In the genomic region with DNA sequence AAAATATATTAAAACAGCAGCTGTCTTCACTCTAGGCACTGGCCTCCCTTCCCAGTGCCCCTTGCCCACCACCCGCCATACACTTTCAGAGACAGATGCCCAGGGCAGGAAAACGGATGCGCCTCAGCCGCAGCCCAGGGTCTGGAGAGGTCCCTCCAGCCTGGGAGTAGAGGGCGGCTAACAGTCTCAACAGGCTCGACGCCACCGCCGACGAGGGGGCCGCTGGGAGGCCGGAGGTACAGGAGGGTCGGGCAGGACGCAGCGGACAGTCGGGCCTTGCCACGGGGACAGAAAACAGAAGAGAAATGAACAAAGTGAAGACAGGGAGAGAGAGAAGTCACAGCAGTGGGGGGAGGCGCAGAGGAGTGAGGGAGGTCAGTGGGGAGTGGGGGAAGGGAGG, we compare ENCODE assay signal across 25 cellular contexts.
"Had no signal": no experiment of that assay in that cellular context is flagged by ENCODE, and none has a peak within 500 bp of the region (broad histone marks: within the 10 kb centered on the region; RNA-seq: fewer than 3 reads in every experiment).

No MANE protein-coding gene starts in this region.

- DNase-seq: activated CD4-positive, alpha-beta memory T cell treated with anti-CD3 and anti-CD28 coated beads for 36 hours; activated CD4-positive, alpha-beta T cell treated with anti-CD3 and anti-CD28 coated beads for 1 hour; activated CD4-positive, alpha-beta T cell treated with anti-CD3 and anti-CD28 coated beads, Interleukin-2, amount 10 ng/mL, durations not matched to agents 24 days and 14 days; activated CD8-positive, alpha-beta memory T cell treated with anti-CD3 and anti-CD28 coated beads for 24 hours; activated naive CD4-positive, alpha-beta T cell; activated naive CD8-positive, alpha-beta T cell treated with anti-CD3 and anti-CD28 coated beads, Interleukin-2, amount 10 ng/mL, durations not matched to agents 7 days and 5 days; activated T-cell treated with anti-CD3 and anti-CD28 coated beads, Interleukin-2, amount 50 U/mL, for 4 hours; adrenal gland; anterior cingulate cortex; cerebellar nuclear complex; MG63; MV-4-11; NCI-H1092 treated with DMSO at 0.1 percent for 48 hours; NCI-H1417 treated with DMSO at 0.1 percent for 48 hours; NCI-H1694; NCI-H2029; NCI-H2107; NCI-H2171 treated with DMSO at 0.1 percent for 48 hours; NCI-H226; NCI-H526 treated with DMSO at 0.1 percent for 48 hours; NCI-H82; SHP77; T-helper 9 cell had no signal

- H3K9me3 Mint-ChIP-seq: activated CD4-positive, alpha-beta memory T cell treated with anti-CD3 and anti-CD28 coated beads for 36 hours; activated CD4-positive, alpha-beta T cell treated with anti-CD3 and anti-CD28 coated beads, Interleukin-2, amount 10 ng/mL, durations not matched to agents 24 days and 14 days; activated naive CD8-positive, alpha-beta T cell treated with anti-CD3 and anti-CD28 coated beads, Interleukin-2, amount 10 ng/mL, durations not matched to agents 7 days and 5 days; activated T-cell treated with anti-CD3 and anti-CD28 coated beads, Interleukin-2, amount 50 U/mL, for 4 hours; T-helper 1 cell treated with Interleukin-12 subunit alpha and Interleukin-12 subunit beta and Interleukin-4 antibody, amounts not matched to agents 30 μg/mL and 1 μg/mL, for 36 hours; WTC11 had no signal

- H3K27me3 ChIP-seq: adrenal gland, MG63 had no signal

- H3K27ac Mint-ChIP-seq: activated CD4-positive, alpha-beta memory T cell treated with anti-CD3 and anti-CD28 coated beads for 36 hours; activated CD4-positive, alpha-beta T cell treated with anti-CD3 and anti-CD28 coated beads, Interleukin-2, amount 10 ng/mL, durations not matched to agents 24 days and 14 days had no signal

- H3K4me3 ChIP-seq: adrenal gland, MG63 had no signal

- H3K4me3 Mint-ChIP-seq: activated CD4-positive, alpha-beta memory T cell treated with anti-CD3 and anti-CD28 coated beads for 36 hours; activated CD4-positive, alpha-beta T cell treated with anti-CD3 and anti-CD28 coated beads, Interleukin-2, amount 10 ng/mL, durations not matched to agents 24 days and 14 days; activated naive CD8-positive, alpha-beta T cell treated with anti-CD3 and anti-CD28 coated beads, Interleukin-2, amount 10 ng/mL, durations not matched to agents 7 days and 5 days; activated T-cell treated with anti-CD3 and anti-CD28 coated beads, Interleukin-2, amount 50 U/mL, for 4 hours; T-helper 1 cell treated with Interleukin-12 subunit alpha and Interleukin-12 subunit beta and Interleukin-4 antibody, amounts not matched to agents 30 μg/mL and 1 μg/mL, for 36 hours; WTC11 had no signal

- H3K4me1 Mint-ChIP-seq: activated CD4-positive, alpha-beta T cell treated with anti-CD3 and anti-CD28 coated beads, Interleukin-2, amount 10 ng/mL, durations not matched to agents 24 days and 14 days; WTC11 had no signal

- H3K27me3 Mint-ChIP-seq: activated CD4-positive, alpha-beta memory T cell treated with anti-CD3 and anti-CD28 coated beads for 36 hours; activated CD4-positive, alpha-beta T cell treated with anti-CD3 and anti-CD28 coated beads, Interleukin-2, amount 10 ng/mL, durations not matched to agents 24 days and 14 days; activated naive CD8-positive, alpha-beta T cell treated with anti-CD3 and anti-CD28 coated beads, Interleukin-2, amount 10 ng/mL, durations not matched to agents 7 days and 5 days had no signal

- H3K9me3 ChIP-seq: adrenal gland, MG63 had no signal

- ATAC-seq: activated T-cell treated with anti-CD3 and anti-CD28 coated beads, Interleukin-2, amount 50 U/mL, for 4 hours; WTC11 had no signal
